Comparison of ENCODE assay signal across 11 cellular contexts in the genomic region with DNA sequence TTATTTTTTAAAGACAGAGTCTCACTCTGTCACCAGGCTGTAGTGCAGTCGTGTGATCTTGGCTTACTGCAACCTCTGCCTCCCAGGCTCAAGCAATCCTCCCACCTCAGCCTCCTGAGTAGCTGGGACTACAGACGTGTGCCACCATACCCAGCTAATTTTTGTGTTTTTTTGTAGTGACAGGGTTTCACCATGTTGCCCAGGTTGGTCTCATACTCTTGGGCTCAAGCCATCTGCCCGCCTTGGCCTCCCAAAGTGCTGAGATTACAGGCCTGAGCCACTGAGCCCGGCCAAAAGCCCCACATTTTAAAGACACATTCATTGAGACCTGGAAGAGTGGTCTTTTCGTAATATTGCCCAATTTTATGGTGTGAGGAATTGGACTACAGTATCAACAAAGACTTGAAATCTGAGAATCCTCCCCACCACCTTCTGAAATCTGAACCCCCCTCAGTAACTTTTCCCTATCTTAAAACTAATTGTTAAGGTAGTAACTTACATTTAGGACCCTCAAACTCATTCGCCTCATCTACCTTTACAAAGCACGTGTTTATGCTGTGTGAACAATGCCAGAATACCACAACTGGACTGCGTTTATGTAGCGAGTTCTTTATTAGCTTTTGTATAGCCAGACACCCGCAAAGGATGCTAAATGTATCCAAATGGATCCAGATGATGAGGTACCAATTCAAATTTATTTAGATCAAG. TPM values are rescaled to one million over a fixed set of nuclear protein-coding genes. Genes with fewer than 3 reads are reported as not detected.
DNase-seq lines count a peak whose midpoint lies in the region; ATAC-seq and TF ChIP-seq lines count a peak whose summit lies in the region.
"Had no signal": no experiment of that assay in that cellular context is flagged by ENCODE, and none has a peak within 500 bp of the region (broad histone marks: within the 10 kb centered on the region; RNA-seq: fewer than 3 reads in every experiment).

No MANE protein-coding gene starts in this region.

- H4K20me1 ChIP-seq in PC-3 (ENCODE audit: low read length), result peaks cover 71% of the 10 kb centered on the region

- H3K9me3 ChIP-seq in PC-3 (ENCODE audit: low read length) (no peaks in the 10 kb centered on the region), mucosa of stomach (ENCODE audit: control insufficient read depth, low read length) (no peaks in the 10 kb centered on the region), thyroid gland (no peaks in the 10 kb centered on the region)
- H3K9me3 ChIP-seq in CD8-positive, alpha-beta memory T cell (ENCODE audit: low read length), result no peaks in the 10 kb centered on the region

- H3K4me1 ChIP-seq in PC-3 (ENCODE audit: insufficient read depth, low read length), result peaks cover 74% of the 10 kb centered on the region
- peaks cover 59% of the 10 kb centered on the region for H3K4me1 ChIP-seq in mucosa of stomach (ENCODE audit: control insufficient read depth, insufficient read depth, low read length)
- peaks cover 58 to 69% of the 10 kb centered on the region in 2 donors for H3K4me1 ChIP-seq in thyroid gland
- H3K4me1 ChIP-seq in CD8-positive, alpha-beta memory T cell (ENCODE audit: insufficient read depth, low read length), result peaks cover 12% of the 10 kb centered on the region

- H3K27me3 Mint-ChIP-seq in CD8-positive, alpha-beta memory T cell, result peaks cover 11 to 26% of the 10 kb centered on the region in 2 donors

- peaks cover 85% of the 10 kb centered on the region for H3K79me2 ChIP-seq in PC-3 (ENCODE audit: low read length)

- CTCF ChIA-PET in PC-3 (lab: Charles Lee), result no interaction called here
- CTCF ChIA-PET in CD8-positive, alpha-beta memory T cell (lab: Charles Lee), result interaction anchor here (2.2 kb wide), 1 partner anchor 8 kb away, joined by 6 read pairs; no protein-coding TSS in a partner anchor

- H3K27ac ChIP-seq in PC-3 (ENCODE audit: low read length) (peak overlapping the region; percentile 68; the same call in 1 of the 2 replicates), thyroid gland (peak overlapping the region; percentile 91 to 98 (median 94))
- H3K27ac ChIP-seq in CD8-positive, alpha-beta memory T cell (ENCODE audit: low read depth, low read length), result no peak overlapping the region

- H3K27me3 ChIP-seq in PC-3 (ENCODE audit: low read length) (no peaks in the 10 kb centered on the region), mucosa of stomach (ENCODE audit: control insufficient read depth, insufficient read depth, low read length) (no peaks in the 10 kb centered on the region), thyroid gland (no peaks in the 10 kb centered on the region)
- peaks cover 6% of the 10 kb centered on the region for H3K27me3 ChIP-seq in CD8-positive, alpha-beta memory T cell (ENCODE audit: insufficient read depth, low read length, poor library complexity, severe bottlenecking)

- peak overlapping the region; percentile 90 for H3K9ac ChIP-seq in PC-3 (ENCODE audit: low read length)
- peak overlapping the region; percentile 97 for H3K9ac ChIP-seq in mucosa of stomach (ENCODE audit: low read length)

- no peak for TF ChIP-seq POLR2A in thyroid gland (IDR thresholded peaks at IDR 0.05)

- intact Hi-C loops in PC-3 (cut with micrococcal nuclease), result no loop called here
- intact Hi-C loops in thyroid gland (cut with DNase I), result no loop called here

- no peaks in the 10 kb centered on the region for H3K9me2 ChIP-seq in PC-3 (replicated peaks; ENCODE audit: low read length)

- no TSS peak for BruUV-seq in PC-3 (replicated peaks; lab: Mats Ljungman, UMichigan)

- DNase-seq in PC-3 (no peak), epithelial cell of esophagus (ENCODE audit: low read depth) (no peak), thyroid gland (no peak), islet precursor cell (no peak), NOMO-1 treated with DMSO at 0.1 percent for 48 hours (lab: John Stamatoyannopoulos, UW; ENCODE audit: unreplicated experiment) (no peak)
- no peak for DNase-seq in CD8-positive, alpha-beta memory T cell
- DNase-seq: activated T-cell treated with anti-CD3 and anti-CD28 coated beads for 4 hours, cerebellar nuclear complex, NCI-H82 had no signal

- no peak overlapping the region for H2AFZ ChIP-seq in PC-3 (ENCODE audit: low read length)

- TF ChIP-seq CTCF in PC-3 (conservative IDR thresholded peaks at IDR 0.05; ENCODE audit: low read depth, low read length), result no peak
- TF ChIP-seq CTCF in epithelial cell of esophagus (IDR thresholded peaks at IDR 0.05; ENCODE audit: insufficient read depth, low read depth, low read length, missing control alignments), result no peak
- no peak for TF ChIP-seq CTCF in thyroid gland (IDR thresholded peaks at IDR 0.05)

- WGBS in thyroid gland, 2 donors, result 82 to 85% methylated on average over 10 of the region's 10 CpGs

- peaks cover 12 to 14% (median 13%) of the 10 kb centered on the region in 3 donors for H3K4me1 Mint-ChIP-seq in CD8-positive, alpha-beta memory T cell

- no peaks in the 10 kb centered on the region for H3K36me3 Mint-ChIP-seq in CD8-positive, alpha-beta memory T cell

- H3K27ac Mint-ChIP-seq in CD8-positive, alpha-beta memory T cell, result no peak overlapping the region

- peaks cover 13% of the 10 kb centered on the region for H3F3A ChIP-seq in PC-3 (ENCODE audit: low read length, unreplicated experiment)

- H3K36me3 ChIP-seq in PC-3 (ENCODE audit: low read depth, low read length) (peaks cover 58% of the 10 kb centered on the region), mucosa of stomach (ENCODE audit: control insufficient read depth, insufficient read depth, low read length) (no peaks in the 10 kb centered on the region), thyroid gland (no peaks in the 10 kb centered on the region)
- no peaks in the 10 kb centered on the region for H3K36me3 ChIP-seq in CD8-positive, alpha-beta memory T cell (ENCODE audit: insufficient read depth, low read length)

- H3K4me3 Mint-ChIP-seq in CD8-positive, alpha-beta memory T cell, result no peak overlapping the region

- H3K4me2 ChIP-seq in PC-3 (ENCODE audit: low read length), result peak overlapping the region; percentile 98

- POLR2A ChIA-PET in PC-3 (lab: Charles Lee; ENCODE audit: unreplicated experiment), result interaction anchor here (0.7 to 1.1 kb wide), 2 partner anchors 171 to 181 kb away, joined by 3 to 5 read pairs; no protein-coding TSS in a partner anchor
- POLR2A ChIA-PET in CD8-positive, alpha-beta memory T cell (lab: Charles Lee), result no interaction called here

- H3K4me3 ChIP-seq in PC-3 (ENCODE audit: low read length) (peak overlapping the region; percentile 98), epithelial cell of esophagus (ENCODE audit: low read length) (peak overlapping the region; percentile 71), mucosa of stomach (ENCODE audit: low read length) (peak overlapping the region; percentile 1), thyroid gland (replicated peaks in 1 of 3) (peak overlapping the region in 1 of 3 donors; percentile 16)
- no peak overlapping the region for H3K4me3 ChIP-seq in CD8-positive, alpha-beta memory T cell (ENCODE audit: low read length)

- no peak for ATAC-seq in PC-3
- no peak for ATAC-seq in HG03571 (IDR thresholded peaks at IDR 0.05; ENCODE audit: unreplicated experiment)

- H3K9me3 Mint-ChIP-seq in CD8-positive, alpha-beta memory T cell, result no peaks in the 10 kb centered on the region

RNA-seq across cellular contexts. Expression of a gene that starts 2.7 kb away (rescaled TPM):
- 218 and 227 TPM in 2 replicates for total RNA-seq in PC-3 (2014; rRNA removed)
- 100 to 1,000 TPM in 2 of 4 donors, 10 to 100 TPM in 2; 59.9 to 133 (median 85.0) TPM for total RNA-seq in thyroid gland
- total RNA-seq in CD8-positive, alpha-beta memory T cell, result 1 to 10 TPM; 3.5 to 3.8 TPM
- 1.1 TPM for polyA plus RNA-seq in CD8-positive, alpha-beta memory T cell

Comparison
In these comparisons a context has a peak if more than half of its experiments do, and no peak if none do; other contexts are left out.
1. RNA of a gene that starts 2.7 kb away (total RNA-seq): 218 to 227 TPM in PC-3 and 59.9 to 133 TPM in thyroid gland; 3.5 to 3.8 TPM in CD8-positive, alpha-beta memory T cell; every median in the first group is over 10 times any median in the second.